ENCODE assay signal across 18 cellular contexts in the genomic region with DNA sequence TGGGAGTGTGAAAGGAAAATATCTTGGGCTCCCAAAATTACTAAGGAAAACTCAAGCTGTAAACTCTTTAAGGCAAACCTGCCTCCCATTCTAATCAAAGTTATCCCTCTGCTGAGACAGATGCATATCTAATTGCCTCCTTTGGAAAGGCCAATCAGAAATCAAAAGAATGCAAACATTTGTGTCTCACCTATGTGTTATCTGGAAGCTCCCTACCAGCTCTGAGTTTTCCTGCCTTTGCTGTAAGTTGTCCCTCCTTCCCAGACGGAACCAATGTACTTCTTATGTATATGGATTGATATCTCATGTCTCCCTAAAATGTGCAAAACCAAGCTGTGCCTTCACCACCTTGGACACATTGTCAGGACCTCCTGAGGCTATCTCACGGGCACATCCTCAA.
"Had no signal": no experiment of that assay in that cellular context is flagged by ENCODE, and none has a peak within 500 bp of the region (broad histone marks: within the 10 kb centered on the region; RNA-seq: fewer than 3 reads in every experiment).

No MANE protein-coding gene starts in this region.

- H3K27me3 ChIP-seq: colonic mucosa, dorsolateral prefrontal cortex, foreskin keratinocyte, right lobe of liver, testis, transverse colon had no signal

- FAIRE-seq: endometrium had no signal

- DNase-seq: colonic mucosa; dorsolateral prefrontal cortex; effector CD8-positive, alpha-beta T cell; left colon; left ventricle myocardium superior; naive thymus-derived CD4-positive, alpha-beta T cell; nephron progenitor cell; psoas muscle; retina; right lobe of liver; stimulated activated CD4-positive, alpha-beta T cell treated with anti-CD3 and anti-CD28 coated beads, Interleukin-4, amount 100 ng/mL, for 24 hours; stimulated activated naive CD8-positive, alpha-beta T cell treated with anti-CD3 and anti-CD28 coated beads, Interleukin-15, amount 100 ng/mL, for 72 hours; testis; transverse colon had no signal

- H3K36me3 ChIP-seq: colonic mucosa, right lobe of liver, transverse colon had no signal

- H3K4me3 ChIP-seq: colonic mucosa, dorsolateral prefrontal cortex, lung, psoas muscle, right lobe of liver, testis, transverse colon had no signal

- ATAC-seq: left colon; left ventricle myocardium superior; naive thymus-derived CD4-positive, alpha-beta T cell; psoas muscle; right lobe of liver; stimulated activated memory B cell treated with anti-CD40 and anti-IgM and Interleukin-4, amounts not matched to agents 10 μg/mL and 1 μg/mL and 100 μg/mL, for 72 hours; stimulated activated naive CD8-positive, alpha-beta T cell treated with anti-CD3 and anti-CD28 coated beads, Interleukin-15, amount 100 ng/mL, for 72 hours had no signal

- H3K27ac ChIP-seq: colonic mucosa, dorsolateral prefrontal cortex, foreskin keratinocyte, psoas muscle, right lobe of liver, testis, transverse colon had no signal

- H3K4me1 ChIP-seq: colonic mucosa, psoas muscle, right lobe of liver, testis, transverse colon had no signal
